1 cellular context compared by ENCODE assay signal in the genomic region with DNA sequence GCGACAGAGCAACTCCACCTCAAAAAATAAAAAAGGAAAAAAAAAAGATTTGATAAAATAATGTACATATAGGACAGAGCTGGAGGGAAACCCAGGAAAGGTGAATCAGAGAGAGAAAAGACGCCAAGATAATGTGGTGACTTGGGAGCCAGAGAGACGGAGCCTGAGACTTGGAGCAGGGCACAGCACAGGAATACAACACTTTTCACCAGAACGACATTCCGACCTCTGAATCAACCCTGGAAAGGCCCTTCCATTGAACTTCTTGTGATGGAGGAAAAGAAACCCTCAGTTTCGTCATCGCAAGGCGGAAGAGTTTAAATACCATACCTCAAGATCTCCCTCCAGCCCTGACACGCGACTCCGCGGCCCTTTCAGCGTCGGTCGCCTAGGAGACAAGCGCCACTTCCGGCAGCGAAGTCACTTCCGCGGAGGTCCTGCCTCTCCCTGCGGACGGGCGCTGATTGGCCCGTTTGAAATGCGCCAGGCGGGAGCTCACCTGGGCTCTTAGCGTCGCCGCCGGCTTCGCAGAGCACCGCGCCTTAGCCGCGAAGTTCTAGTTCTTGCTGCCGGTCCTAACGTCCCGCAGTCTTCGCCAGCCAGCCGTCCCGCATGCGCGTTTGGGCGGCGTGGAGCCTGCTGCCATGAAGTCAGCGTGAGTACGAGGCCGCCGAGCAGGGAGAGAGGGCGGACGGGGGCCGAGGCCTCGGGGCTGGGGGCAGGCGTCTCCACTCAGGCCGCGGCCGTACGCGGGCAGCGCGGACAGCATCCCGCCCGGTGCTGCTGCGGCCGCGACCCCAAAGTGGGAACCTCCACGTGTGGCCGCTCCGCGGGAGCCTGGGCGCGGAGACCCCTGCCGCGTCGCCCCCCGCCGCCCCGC.
TF ChIP-seq lines count a peak whose summit lies in the region.

A gene (plus strand): TSS at position 528 of the 880 bp plus-strand sequence. CDS start 117 bp downstream, at position 645.

TF ChIP-seq in WTC11, 78 proteins besides CTCF, POLR2A, EP300 and RAD21 (continued from another document and continues in another):
- TF ChIP-seq, protein P1, sequence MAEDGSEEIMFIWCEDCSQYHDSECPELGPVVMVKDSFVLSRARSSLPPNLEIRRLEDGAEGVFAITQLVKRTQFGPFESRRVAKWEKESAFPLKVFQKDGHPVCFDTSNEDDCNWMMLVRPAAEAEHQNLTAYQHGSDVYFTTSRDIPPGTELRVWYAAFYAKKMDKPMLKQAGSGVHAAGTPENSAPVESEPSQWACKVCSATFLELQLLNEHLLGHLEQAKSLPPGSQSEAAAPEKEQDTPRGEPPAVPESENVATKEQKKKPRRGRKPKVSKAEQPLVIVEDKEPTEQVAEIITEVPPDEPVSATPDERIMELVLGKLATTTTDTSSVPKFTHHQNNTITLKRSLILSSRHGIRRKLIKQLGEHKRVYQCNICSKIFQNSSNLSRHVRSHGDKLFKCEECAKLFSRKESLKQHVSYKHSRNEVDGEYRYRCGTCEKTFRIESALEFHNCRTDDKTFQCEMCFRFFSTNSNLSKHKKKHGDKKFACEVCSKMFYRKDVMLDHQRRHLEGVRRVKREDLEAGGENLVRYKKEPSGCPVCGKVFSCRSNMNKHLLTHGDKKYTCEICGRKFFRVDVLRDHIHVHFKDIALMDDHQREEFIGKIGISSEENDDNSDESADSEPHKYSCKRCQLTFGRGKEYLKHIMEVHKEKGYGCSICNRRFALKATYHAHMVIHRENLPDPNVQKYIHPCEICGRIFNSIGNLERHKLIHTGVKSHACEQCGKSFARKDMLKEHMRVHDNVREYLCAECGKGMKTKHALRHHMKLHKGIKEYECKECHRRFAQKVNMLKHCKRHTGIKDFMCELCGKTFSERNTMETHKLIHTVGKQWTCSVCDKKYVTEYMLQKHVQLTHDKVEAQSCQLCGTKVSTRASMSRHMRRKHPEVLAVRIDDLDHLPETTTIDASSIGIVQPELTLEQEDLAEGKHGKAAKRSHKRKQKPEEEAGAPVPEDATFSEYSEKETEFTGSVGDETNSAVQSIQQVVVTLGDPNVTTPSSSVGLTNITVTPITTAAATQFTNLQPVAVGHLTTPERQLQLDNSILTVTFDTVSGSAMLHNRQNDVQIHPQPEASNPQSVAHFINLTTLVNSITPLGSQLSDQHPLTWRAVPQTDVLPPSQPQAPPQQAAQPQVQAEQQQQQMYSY (CRISPR knock-in tag; IDR thresholded peaks at IDR 0.05) = no peak
- TF ChIP-seq, protein P2, sequence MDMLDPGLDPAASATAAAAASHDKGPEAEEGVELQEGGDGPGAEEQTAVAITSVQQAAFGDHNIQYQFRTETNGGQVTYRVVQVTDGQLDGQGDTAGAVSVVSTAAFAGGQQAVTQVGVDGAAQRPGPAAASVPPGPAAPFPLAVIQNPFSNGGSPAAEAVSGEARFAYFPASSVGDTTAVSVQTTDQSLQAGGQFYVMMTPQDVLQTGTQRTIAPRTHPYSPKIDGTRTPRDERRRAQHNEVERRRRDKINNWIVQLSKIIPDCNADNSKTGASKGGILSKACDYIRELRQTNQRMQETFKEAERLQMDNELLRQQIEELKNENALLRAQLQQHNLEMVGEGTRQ (CRISPR knock-in tag; IDR thresholded peaks at IDR 0.05) = 0 out of 2 replicates have a peak, but pooled peaks have one; percentile 2
- TF ChIP-seq, protein P3, sequence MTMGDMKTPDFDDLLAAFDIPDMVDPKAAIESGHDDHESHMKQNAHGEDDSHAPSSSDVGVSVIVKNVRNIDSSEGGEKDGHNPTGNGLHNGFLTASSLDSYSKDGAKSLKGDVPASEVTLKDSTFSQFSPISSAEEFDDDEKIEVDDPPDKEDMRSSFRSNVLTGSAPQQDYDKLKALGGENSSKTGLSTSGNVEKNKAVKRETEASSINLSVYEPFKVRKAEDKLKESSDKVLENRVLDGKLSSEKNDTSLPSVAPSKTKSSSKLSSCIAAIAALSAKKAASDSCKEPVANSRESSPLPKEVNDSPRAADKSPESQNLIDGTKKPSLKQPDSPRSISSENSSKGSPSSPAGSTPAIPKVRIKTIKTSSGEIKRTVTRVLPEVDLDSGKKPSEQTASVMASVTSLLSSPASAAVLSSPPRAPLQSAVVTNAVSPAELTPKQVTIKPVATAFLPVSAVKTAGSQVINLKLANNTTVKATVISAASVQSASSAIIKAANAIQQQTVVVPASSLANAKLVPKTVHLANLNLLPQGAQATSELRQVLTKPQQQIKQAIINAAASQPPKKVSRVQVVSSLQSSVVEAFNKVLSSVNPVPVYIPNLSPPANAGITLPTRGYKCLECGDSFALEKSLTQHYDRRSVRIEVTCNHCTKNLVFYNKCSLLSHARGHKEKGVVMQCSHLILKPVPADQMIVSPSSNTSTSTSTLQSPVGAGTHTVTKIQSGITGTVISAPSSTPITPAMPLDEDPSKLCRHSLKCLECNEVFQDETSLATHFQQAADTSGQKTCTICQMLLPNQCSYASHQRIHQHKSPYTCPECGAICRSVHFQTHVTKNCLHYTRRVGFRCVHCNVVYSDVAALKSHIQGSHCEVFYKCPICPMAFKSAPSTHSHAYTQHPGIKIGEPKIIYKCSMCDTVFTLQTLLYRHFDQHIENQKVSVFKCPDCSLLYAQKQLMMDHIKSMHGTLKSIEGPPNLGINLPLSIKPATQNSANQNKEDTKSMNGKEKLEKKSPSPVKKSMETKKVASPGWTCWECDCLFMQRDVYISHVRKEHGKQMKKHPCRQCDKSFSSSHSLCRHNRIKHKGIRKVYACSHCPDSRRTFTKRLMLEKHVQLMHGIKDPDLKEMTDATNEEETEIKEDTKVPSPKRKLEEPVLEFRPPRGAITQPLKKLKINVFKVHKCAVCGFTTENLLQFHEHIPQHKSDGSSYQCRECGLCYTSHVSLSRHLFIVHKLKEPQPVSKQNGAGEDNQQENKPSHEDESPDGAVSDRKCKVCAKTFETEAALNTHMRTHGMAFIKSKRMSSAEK (CRISPR knock-in tag; IDR thresholded peaks at IDR 0.05; ENCODE audit: borderline replicate concordance) = no peak
- TF ChIP-seq, protein P4, sequence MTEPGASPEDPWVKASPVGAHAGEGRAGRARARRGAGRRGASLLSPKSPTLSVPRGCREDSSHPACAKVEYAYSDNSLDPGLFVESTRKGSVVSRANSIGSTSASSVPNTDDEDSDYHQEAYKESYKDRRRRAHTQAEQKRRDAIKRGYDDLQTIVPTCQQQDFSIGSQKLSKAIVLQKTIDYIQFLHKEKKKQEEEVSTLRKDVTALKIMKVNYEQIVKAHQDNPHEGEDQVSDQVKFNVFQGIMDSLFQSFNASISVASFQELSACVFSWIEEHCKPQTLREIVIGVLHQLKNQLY (CRISPR knock-in tag; IDR thresholded peaks at IDR 0.05) = no peak; the same call in 1 of the 2 replicates
- TF ChIP-seq NFE2L1 (CRISPR knock-in tag; IDR thresholded peaks at IDR 0.05) (peak; percentile 93; the same call in 1 of the 2 replicates), GABPB1 (CRISPR knock-in tag; IDR thresholded peaks at IDR 0.05) (peak; percentile 79), RELA (CRISPR knock-in tag; IDR thresholded peaks at IDR 0.05; ENCODE audit: borderline replicate concordance) (peak; percentile 88; the same call in 1 of the 2 replicates), TP53 (CRISPR knock-in tag; IDR thresholded peaks at IDR 0.05) (peak; percentile 93), IRF2 (CRISPR knock-in tag; IDR thresholded peaks at IDR 0.05; ENCODE audit: borderline replicate concordance, low read depth) (no peak), MYBL2 (CRISPR knock-in tag; IDR thresholded peaks at IDR 0.05) (peak; percentile 100), CBFB (CRISPR knock-in tag; IDR thresholded peaks at IDR 0.05; ENCODE audit: low read depth) (0 out of 2 replicates have a peak, but pooled peaks have one; percentile 60), CREM (CRISPR knock-in tag; IDR thresholded peaks at IDR 0.05) (peak; percentile 85), NFYB (CRISPR knock-in tag; conservative IDR thresholded peaks at IDR 0.05; ENCODE audit: low read depth) (peak; percentile 88), EMX1 (CRISPR knock-in tag; IDR thresholded peaks at IDR 0.05) (no peak), TCF7 (CRISPR knock-in tag; IDR thresholded peaks at IDR 0.05; ENCODE audit: low read depth) (peak; percentile 65; the same call in 1 of the 2 replicates), NR1H2 (CRISPR knock-in tag; IDR thresholded peaks at IDR 0.05) (peak; percentile 33; the same call in 1 of the 2 replicates), RORB (CRISPR knock-in tag; IDR thresholded peaks at IDR 0.05) (no peak), ZNF138 (CRISPR knock-in tag; conservative IDR thresholded peaks at IDR 0.05) (peak; percentile 94), TEAD4 (CRISPR knock-in tag; IDR thresholded peaks at IDR 0.05) (peak; percentile 10; the same call in 1 of the 2 replicates), ZNF396 (CRISPR knock-in tag; IDR thresholded peaks at IDR 0.05; ENCODE audit: borderline replicate concordance) (no peak), ZNF416 (CRISPR knock-in tag; IDR thresholded peaks at IDR 0.05) (no peak), ELF4 (CRISPR knock-in tag; IDR thresholded peaks at IDR 0.05; ENCODE audit: low read depth) (peak; percentile 88; the same call in 1 of the 2 replicates), ZBTB21 (CRISPR knock-in tag; IDR thresholded peaks at IDR 0.05; ENCODE audit: borderline replicate concordance) (peak; percentile 91)
- TF ChIP-seq, protein P5, sequence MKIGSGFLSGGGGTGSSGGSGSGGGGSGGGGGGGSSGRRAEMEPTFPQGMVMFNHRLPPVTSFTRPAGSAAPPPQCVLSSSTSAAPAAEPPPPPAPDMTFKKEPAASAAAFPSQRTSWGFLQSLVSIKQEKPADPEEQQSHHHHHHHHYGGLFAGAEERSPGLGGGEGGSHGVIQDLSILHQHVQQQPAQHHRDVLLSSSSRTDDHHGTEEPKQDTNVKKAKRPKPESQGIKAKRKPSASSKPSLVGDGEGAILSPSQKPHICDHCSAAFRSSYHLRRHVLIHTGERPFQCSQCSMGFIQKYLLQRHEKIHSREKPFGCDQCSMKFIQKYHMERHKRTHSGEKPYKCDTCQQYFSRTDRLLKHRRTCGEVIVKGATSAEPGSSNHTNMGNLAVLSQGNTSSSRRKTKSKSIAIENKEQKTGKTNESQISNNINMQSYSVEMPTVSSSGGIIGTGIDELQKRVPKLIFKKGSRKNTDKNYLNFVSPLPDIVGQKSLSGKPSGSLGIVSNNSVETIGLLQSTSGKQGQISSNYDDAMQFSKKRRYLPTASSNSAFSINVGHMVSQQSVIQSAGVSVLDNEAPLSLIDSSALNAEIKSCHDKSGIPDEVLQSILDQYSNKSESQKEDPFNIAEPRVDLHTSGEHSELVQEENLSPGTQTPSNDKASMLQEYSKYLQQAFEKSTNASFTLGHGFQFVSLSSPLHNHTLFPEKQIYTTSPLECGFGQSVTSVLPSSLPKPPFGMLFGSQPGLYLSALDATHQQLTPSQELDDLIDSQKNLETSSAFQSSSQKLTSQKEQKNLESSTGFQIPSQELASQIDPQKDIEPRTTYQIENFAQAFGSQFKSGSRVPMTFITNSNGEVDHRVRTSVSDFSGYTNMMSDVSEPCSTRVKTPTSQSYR (CRISPR knock-in tag; IDR thresholded peaks at IDR 0.05) = peak; percentile 86
- TF ChIP-seq, protein P6, sequence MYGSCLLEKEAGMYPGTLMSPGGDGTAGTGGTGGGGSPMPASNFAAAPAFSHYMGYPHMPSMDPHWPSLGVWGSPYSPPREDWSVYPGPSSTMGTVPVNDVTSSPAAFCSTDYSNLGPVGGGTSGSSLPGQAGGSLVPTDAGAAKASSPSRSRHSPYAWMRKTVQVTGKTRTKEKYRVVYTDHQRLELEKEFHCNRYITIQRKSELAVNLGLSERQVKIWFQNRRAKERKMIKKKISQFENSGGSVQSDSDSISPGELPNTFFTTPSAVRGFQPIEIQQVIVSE (CRISPR knock-in tag; IDR thresholded peaks at IDR 0.05; ENCODE audit: borderline replicate concordance) = no peak
- TF ChIP-seq, protein P7, sequence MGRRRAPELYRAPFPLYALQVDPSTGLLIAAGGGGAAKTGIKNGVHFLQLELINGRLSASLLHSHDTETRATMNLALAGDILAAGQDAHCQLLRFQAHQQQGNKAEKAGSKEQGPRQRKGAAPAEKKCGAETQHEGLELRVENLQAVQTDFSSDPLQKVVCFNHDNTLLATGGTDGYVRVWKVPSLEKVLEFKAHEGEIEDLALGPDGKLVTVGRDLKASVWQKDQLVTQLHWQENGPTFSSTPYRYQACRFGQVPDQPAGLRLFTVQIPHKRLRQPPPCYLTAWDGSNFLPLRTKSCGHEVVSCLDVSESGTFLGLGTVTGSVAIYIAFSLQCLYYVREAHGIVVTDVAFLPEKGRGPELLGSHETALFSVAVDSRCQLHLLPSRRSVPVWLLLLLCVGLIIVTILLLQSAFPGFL (CRISPR knock-in tag; IDR thresholded peaks at IDR 0.05; ENCODE audit: borderline replicate concordance) = no peak
- TF ChIP-seq, protein P8, sequence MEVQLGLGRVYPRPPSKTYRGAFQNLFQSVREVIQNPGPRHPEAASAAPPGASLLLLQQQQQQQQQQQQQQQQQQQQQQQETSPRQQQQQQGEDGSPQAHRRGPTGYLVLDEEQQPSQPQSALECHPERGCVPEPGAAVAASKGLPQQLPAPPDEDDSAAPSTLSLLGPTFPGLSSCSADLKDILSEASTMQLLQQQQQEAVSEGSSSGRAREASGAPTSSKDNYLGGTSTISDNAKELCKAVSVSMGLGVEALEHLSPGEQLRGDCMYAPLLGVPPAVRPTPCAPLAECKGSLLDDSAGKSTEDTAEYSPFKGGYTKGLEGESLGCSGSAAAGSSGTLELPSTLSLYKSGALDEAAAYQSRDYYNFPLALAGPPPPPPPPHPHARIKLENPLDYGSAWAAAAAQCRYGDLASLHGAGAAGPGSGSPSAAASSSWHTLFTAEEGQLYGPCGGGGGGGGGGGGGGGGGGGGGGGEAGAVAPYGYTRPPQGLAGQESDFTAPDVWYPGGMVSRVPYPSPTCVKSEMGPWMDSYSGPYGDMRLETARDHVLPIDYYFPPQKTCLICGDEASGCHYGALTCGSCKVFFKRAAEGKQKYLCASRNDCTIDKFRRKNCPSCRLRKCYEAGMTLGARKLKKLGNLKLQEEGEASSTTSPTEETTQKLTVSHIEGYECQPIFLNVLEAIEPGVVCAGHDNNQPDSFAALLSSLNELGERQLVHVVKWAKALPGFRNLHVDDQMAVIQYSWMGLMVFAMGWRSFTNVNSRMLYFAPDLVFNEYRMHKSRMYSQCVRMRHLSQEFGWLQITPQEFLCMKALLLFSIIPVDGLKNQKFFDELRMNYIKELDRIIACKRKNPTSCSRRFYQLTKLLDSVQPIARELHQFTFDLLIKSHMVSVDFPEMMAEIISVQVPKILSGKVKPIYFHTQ (CRISPR knock-in tag; IDR thresholded peaks at IDR 0.05) = no peak
- TF ChIP-seq, protein P9, sequence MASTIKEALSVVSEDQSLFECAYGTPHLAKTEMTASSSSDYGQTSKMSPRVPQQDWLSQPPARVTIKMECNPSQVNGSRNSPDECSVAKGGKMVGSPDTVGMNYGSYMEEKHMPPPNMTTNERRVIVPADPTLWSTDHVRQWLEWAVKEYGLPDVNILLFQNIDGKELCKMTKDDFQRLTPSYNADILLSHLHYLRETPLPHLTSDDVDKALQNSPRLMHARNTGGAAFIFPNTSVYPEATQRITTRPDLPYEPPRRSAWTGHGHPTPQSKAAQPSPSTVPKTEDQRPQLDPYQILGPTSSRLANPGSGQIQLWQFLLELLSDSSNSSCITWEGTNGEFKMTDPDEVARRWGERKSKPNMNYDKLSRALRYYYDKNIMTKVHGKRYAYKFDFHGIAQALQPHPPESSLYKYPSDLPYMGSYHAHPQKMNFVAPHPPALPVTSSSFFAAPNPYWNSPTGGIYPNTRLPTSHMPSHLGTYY (CRISPR knock-in tag; IDR thresholded peaks at IDR 0.05) = no peak
- TF ChIP-seq, protein P10, sequence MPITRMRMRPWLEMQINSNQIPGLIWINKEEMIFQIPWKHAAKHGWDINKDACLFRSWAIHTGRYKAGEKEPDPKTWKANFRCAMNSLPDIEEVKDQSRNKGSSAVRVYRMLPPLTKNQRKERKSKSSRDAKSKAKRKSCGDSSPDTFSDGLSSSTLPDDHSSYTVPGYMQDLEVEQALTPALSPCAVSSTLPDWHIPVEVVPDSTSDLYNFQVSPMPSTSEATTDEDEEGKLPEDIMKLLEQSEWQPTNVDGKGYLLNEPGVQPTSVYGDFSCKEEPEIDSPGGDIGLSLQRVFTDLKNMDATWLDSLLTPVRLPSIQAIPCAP (CRISPR knock-in tag; IDR thresholded peaks at IDR 0.05) = peak; percentile 61
